In genomic region chr2:79511320-79511951, GRCh38 we compare ENCODE assay signal across 9 cellular contexts. TPM values are rescaled to one million over a fixed set of nuclear protein-coding genes. Genes with fewer than 3 reads are reported as not detected.
DNase-seq lines count a peak whose midpoint lies in the region; ATAC-seq and TF ChIP-seq lines count a peak whose summit lies in the region.
"Had no signal": no experiment of that assay in that cellular context is flagged by ENCODE, and none has a peak within 500 bp of the region (broad histone marks: within the 10 kb centered on the region; RNA-seq: fewer than 3 reads in every experiment).

No MANE protein-coding gene starts in this region.

- H3K27me3 ChIP-seq in mesenchymal stem cell (ENCODE audit: control insufficient read depth in 1 of 2, insufficient read depth in 1 of 2, low read length in 2 of 2) (peaks cover 5 to 16% of the 10 kb centered on the region in 2 experiments), vagina (no peaks in the 10 kb centered on the region)

- no peak overlapping the region for H2BK12ac ChIP-seq in mesenchymal stem cell (ENCODE audit: low read length in 2 of 2)

- peaks cover 0 to 10% of the 10 kb centered on the region in 2 donors for H3K27me3 Mint-ChIP-seq in natural killer cell (ENCODE audit: low read depth in 2 of 2)

- no peaks in the 10 kb centered on the region for H3K79me1 ChIP-seq in mesenchymal stem cell (replicated peaks; ENCODE audit: low read length, poor library complexity, severe bottlenecking)

- H2BK120ac ChIP-seq in mesenchymal stem cell (ENCODE audit: low read depth, low read length), result no peak overlapping the region

- H2BK5ac ChIP-seq in mesenchymal stem cell (ENCODE audit: low read depth, low read length, poor library complexity, severe bottlenecking), result no peak overlapping the region

- no peak overlapping the region for H4K8ac ChIP-seq in mesenchymal stem cell (ENCODE audit: low read length)

- H3K27ac Mint-ChIP-seq in natural killer cell, result no peak overlapping the region

- no peak for TF ChIP-seq POLR2A in vagina (IDR thresholded peaks at IDR 0.05)

- ATAC-seq in HG02798 (IDR thresholded peaks at IDR 0.05; ENCODE audit: poor library complexity, unreplicated experiment), result no peak
- ATAC-seq in natural killer cell, result no peak

- DNase-seq in Daoy (ENCODE audit: low read depth) (peak; percentile 13), Kasumi-1 (lab: John Stamatoyannopoulos, UW) (peak; percentile 64 to 85), cerebellar cortex (ENCODE audit: low spot score) (peak; percentile 16), mesenchymal stem cell (peak; percentile 49), DMS79 treated with DMSO at 0.1 percent for 48 hours (lab: John Stamatoyannopoulos, UW) (no peak), vagina (ENCODE audit: extremely low spot score in 2 of 2) (no peak), natural killer cell (no peak)
- DNase-seq: activated CD8-positive, alpha-beta memory T cell treated with anti-CD3 and anti-CD28 coated beads, Interleukin-2, amount 50 U/mL, for 4 hours had no signal

- H3K14ac ChIP-seq in mesenchymal stem cell (ENCODE audit: low read length in 2 of 2), result no peak overlapping the region

- H3K4me1 ChIP-seq in mesenchymal stem cell (ENCODE audit: control insufficient read depth, insufficient read depth, low read depth, low read length) (peaks cover 8% of the 10 kb centered on the region), vagina (no peaks in the 10 kb centered on the region)

- no peak overlapping the region for H3K4me2 ChIP-seq in mesenchymal stem cell (ENCODE audit: low read length, poor library complexity, severe bottlenecking)

- H4K91ac ChIP-seq in mesenchymal stem cell (ENCODE audit: low read length), result no peak overlapping the region

- no peak overlapping the region for H2AFZ ChIP-seq in mesenchymal stem cell (ENCODE audit: low read depth, low read length)

- H3K4me1 Mint-ChIP-seq in natural killer cell, result no peaks in the 10 kb centered on the region

- H3K27ac ChIP-seq in mesenchymal stem cell (ENCODE audit: low read length, poor library complexity, severe bottlenecking) (no peak overlapping the region), vagina (no peak overlapping the region)

- no peak for TF ChIP-seq CTCF in vagina (IDR thresholded peaks at IDR 0.05)
- no peak for TF ChIP-seq CTCF in natural killer cell (IDR thresholded peaks at IDR 0.05)

- no peaks in the 10 kb centered on the region for H3K9me3 ChIP-seq in mesenchymal stem cell (ENCODE audit: control insufficient read depth, low read length)
- no peaks in the 10 kb centered on the region for H3K9me3 ChIP-seq in vagina

- no peak overlapping the region for H2BK15ac ChIP-seq in mesenchymal stem cell (ENCODE audit: low read depth, poor library complexity, severe bottlenecking)

- H3K4me3 Mint-ChIP-seq in natural killer cell, result no peak overlapping the region

- H3K36me3 ChIP-seq in mesenchymal stem cell (ENCODE audit: control insufficient read depth in 1 of 2, insufficient read depth in 2 of 2, low read depth in 1 of 2, low read length in 2 of 2), result no peaks in the 10 kb centered on the region
- no peaks in the 10 kb centered on the region for H3K36me3 ChIP-seq in vagina

- H3K23ac ChIP-seq in mesenchymal stem cell (ENCODE audit: low read length in 2 of 2), result no peak overlapping the region

- peaks cover 7 to 12% of the 10 kb centered on the region in 2 donors for H3K9me3 Mint-ChIP-seq in natural killer cell

- H3K4me3 ChIP-seq in mesenchymal stem cell (ENCODE audit: insufficient read depth in 1 of 2, low read depth in 1 of 2, low read length in 2 of 2), result no peak overlapping the region
- H3K4me3 ChIP-seq in vagina, result no peak overlapping the region

- H3K9ac ChIP-seq in mesenchymal stem cell (ENCODE audit: low read length), result no peak overlapping the region

- 30% methylated on average over 16 of the region's 16 CpGs for WGBS in mesenchymal stem cell

- H2AK5ac ChIP-seq in mesenchymal stem cell (ENCODE audit: low read length, severe bottlenecking), result no peak overlapping the region

- intact Hi-C loops in vagina (cut with DNase I) (no loop called here), natural killer cell (cut with micrococcal nuclease) (no loop called here)

- no peaks in the 10 kb centered on the region for H3K36me3 Mint-ChIP-seq in natural killer cell

- no peak overlapping the region for H3K4ac ChIP-seq in mesenchymal stem cell (ENCODE audit: low read depth in 1 of 2, low read length in 2 of 2)

- no peak overlapping the region for H3K18ac ChIP-seq in mesenchymal stem cell (ENCODE audit: low read depth in 1 of 2, low read length in 2 of 2)

RNA-seq across cellular contexts. Expression of gene CTNNA2, which starts 1.4 kb away (rescaled TPM):
- total RNA-seq in Daoy (2014; rRNA removed; shearing (Covaris generic)), result not detected in 2 replicates
- polyA plus RNA-seq in mesenchymal stem cell (2013, experiment 1 of 2), result 0.01 TPM
- polyA plus RNA-seq in mesenchymal stem cell (2013, experiment 2 of 2), result 0.08 TPM
- 2.9 TPM for total RNA-seq in vagina
- not detected for total RNA-seq in natural killer cell

Comparison
In these comparisons a context has a peak if more than half of its experiments do, and no peak if none do; other contexts are left out.
1. DNase-seq: peak in Daoy (single experiment), Kasumi-1 (2 of 2), cerebellar cortex (single experiment) and mesenchymal stem cell (single experiment); none in DMS79 treated with DMSO at 0.1 percent for 48 hours (single experiment), vagina (0 of 2) and natural killer cell (single experiment).